1 cellular context compared by ENCODE assay signal in the genomic region with DNA sequence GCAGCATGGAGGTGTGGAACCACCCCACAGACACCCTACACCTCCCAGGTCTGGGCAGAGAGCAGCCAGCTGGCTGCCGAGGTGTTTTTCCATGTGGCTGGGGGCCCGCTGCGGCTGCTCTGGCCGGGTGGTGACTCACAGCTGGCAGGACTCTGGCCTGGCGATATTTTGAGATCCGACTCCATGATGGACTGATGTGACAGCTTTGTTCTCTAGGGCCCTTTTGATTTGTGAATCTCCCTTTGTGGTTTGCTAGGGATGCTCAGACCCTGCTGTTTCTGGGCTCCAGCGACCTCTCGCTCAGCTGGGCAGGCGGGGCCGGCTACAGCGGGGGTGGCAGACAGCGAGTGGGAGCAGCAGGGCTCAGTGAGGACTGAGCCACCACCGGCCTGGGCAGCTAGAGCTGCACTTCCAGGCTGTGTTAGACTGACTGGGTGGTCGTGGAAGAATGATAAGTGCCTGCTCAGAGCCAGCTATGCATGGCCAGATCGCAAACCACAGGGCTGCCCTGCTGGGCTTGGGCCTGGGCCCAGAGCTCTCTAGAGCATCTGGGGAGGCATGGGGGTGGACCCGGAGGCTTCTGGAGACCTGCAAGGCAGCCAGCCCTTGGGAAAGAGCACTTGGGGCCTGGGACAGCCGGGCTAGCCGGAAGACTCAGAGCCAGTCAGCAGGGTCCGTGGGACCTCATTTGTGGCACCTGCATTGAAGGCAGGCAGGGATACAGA.
TF ChIP-seq lines count a peak whose summit lies in the region.

No MANE protein-coding gene starts in this region.

TF ChIP-seq in IMR-90, 13 proteins besides CTCF, POLR2A, EP300 and RAD21 (continued from another document):
- no peak for TF ChIP-seq CHD1 (IDR thresholded peaks at IDR 0.05; ENCODE audit: low read depth, low read length)
